ENCODE assay signal across 20 cellular contexts in genomic region chr3:155342344-155342743, GRCh38. TPM values are rescaled to one million over a fixed set of nuclear protein-coding genes. Genes with fewer than 3 reads are reported as not detected.
"Had no signal": no experiment of that assay in that cellular context is flagged by ENCODE, and none has a peak within 500 bp of the region (broad histone marks: within the 10 kb centered on the region; RNA-seq: fewer than 3 reads in every experiment).

No MANE protein-coding gene starts in this region.

- H3K4me3 ChIP-seq: lung, spleen, thyroid gland had no signal

- H3K27ac Mint-ChIP-seq: activated CD4-positive, alpha-beta memory T cell treated with anti-CD3 and anti-CD28 coated beads for 36 hours; activated CD4-positive, alpha-beta T cell treated with anti-CD3 and anti-CD28 coated beads for 36 hours; activated naive CD8-positive, alpha-beta T cell had no signal

- DNase-seq: activated CD4-positive, alpha-beta memory T cell treated with anti-CD3 and anti-CD28 coated beads for 36 hours; activated CD4-positive, alpha-beta T cell treated with anti-CD3 and anti-CD28 coated beads for 36 hours; effector CD4-positive, alpha-beta T cell; islet precursor cell; left colon; posterior cingulate gyrus; retina; spleen; stimulated activated naive CD4-positive, alpha-beta T cell; SW 1271; T-helper 2 cell; thyroid gland; WERI-Rb-1 had no signal

- H3K4me3 Mint-ChIP-seq: activated CD4-positive, alpha-beta memory T cell treated with anti-CD3 and anti-CD28 coated beads for 36 hours; activated CD4-positive, alpha-beta T cell treated with anti-CD3 and anti-CD28 coated beads for 36 hours; activated naive CD8-positive, alpha-beta T cell had no signal

- H3K27me3 Mint-ChIP-seq: activated CD4-positive, alpha-beta memory T cell treated with anti-CD3 and anti-CD28 coated beads for 36 hours; activated naive CD8-positive, alpha-beta T cell had no signal

- H3K36me3 ChIP-seq: spleen, thyroid gland, WERI-Rb-1 had no signal

- H3K9me3 ChIP-seq: spleen, thyroid gland had no signal

- H3K9me3 Mint-ChIP-seq: activated CD4-positive, alpha-beta memory T cell treated with anti-CD3 and anti-CD28 coated beads for 36 hours had no signal

- ATAC-seq: activated CD4-positive, alpha-beta T cell treated with anti-CD3 and anti-CD28 coated beads for 36 hours; esophagus mucosa; left colon had no signal

- H3K4me1 Mint-ChIP-seq: activated CD4-positive, alpha-beta T cell treated with anti-CD3 and anti-CD28 coated beads for 36 hours had no signal

- H3K36me3 Mint-ChIP-seq: activated CD4-positive, alpha-beta memory T cell treated with anti-CD3 and anti-CD28 coated beads for 36 hours; activated naive CD8-positive, alpha-beta T cell had no signal

- H3K4me1 ChIP-seq: spleen, thyroid gland had no signal

- H3K27ac ChIP-seq: spleen, thyroid gland, WERI-Rb-1 had no signal

- H3K27me3 ChIP-seq: spleen, thyroid gland had no signal

RNA-seq across cellular contexts. Expression of gene STRIT1, which starts 48.9 kb away (rescaled TPM):
- total RNA-seq: activated CD4-positive, alpha-beta memory T cell treated with anti-CD3 and anti-CD28 coated beads for 36 hours; activated CD4-positive, alpha-beta T cell treated with anti-CD3 and anti-CD28 coated beads for 36 hours; cerebellum; esophagus mucosa; left colon; lung; mononuclear cell; spleen; subcutaneous adipose tissue; thyroid gland; ureter had no signal
- polyA plus RNA-seq: lung had no signal
